In genomic region chr11:7907121-7907520, GRCh38 we compare ENCODE assay signal across 2 cellular contexts.
TF ChIP-seq lines count a peak whose summit lies in the region.

No MANE protein-coding gene starts in this region.

TF ChIP-seq in IMR-90, 13 proteins besides CTCF, POLR2A, EP300 and RAD21:
- TF ChIP-seq SMC3 (IDR thresholded peaks at IDR 0.05; ENCODE audit: low read depth, low read length), result no peak
- TF ChIP-seq CHD1 (IDR thresholded peaks at IDR 0.05; ENCODE audit: low read depth, low read length), result no peak
- TF ChIP-seq RFX5 (IDR thresholded peaks at IDR 0.05; ENCODE audit: low read depth, low read length), result no peak
- no peak for TF ChIP-seq MAZ (IDR thresholded peaks at IDR 0.05; ENCODE audit: borderline replicate concordance, low read depth, low read length)
- no peak for TF ChIP-seq USF2 (IDR thresholded peaks at IDR 0.05; ENCODE audit: low read depth, low read length)
- no peak for TF ChIP-seq ELK1 (IDR thresholded peaks at IDR 0.05; ENCODE audit: borderline replicate concordance, low read depth, low read length)
- no peak for TF ChIP-seq MAFK (IDR thresholded peaks at IDR 0.05; ENCODE audit: low read depth, low read length)
- TF ChIP-seq NFE2L2 (IDR thresholded peaks at IDR 0.05; ENCODE audit: low read depth, low read length), result no peak
- no peak for TF ChIP-seq RCOR1 (IDR thresholded peaks at IDR 0.05; ENCODE audit: insufficient replicate concordance, low read length)
- no peak for TF ChIP-seq FOS (IDR thresholded peaks at IDR 0.05; ENCODE audit: low read depth, low read length)
- no peak for TF ChIP-seq MXI1 (IDR thresholded peaks at IDR 0.05; ENCODE audit: borderline replicate concordance, low read depth, low read length)
- TF ChIP-seq BHLHE40 (IDR thresholded peaks at IDR 0.05; ENCODE audit: low read depth, low read length), result no peak
- no peak for TF ChIP-seq CEBPB (IDR thresholded peaks at IDR 0.05; ENCODE audit: low read depth, low read length)

TF ChIP-seq in H1, 55 proteins besides CTCF, POLR2A, EP300 and RAD21:
- TF ChIP-seq NANOG (IDR thresholded peaks at IDR 0.05; ENCODE audit: insufficient read depth, low read depth, low read length, poor library complexity, severe bottlenecking) (no peak), BACH1 (IDR thresholded peaks at IDR 0.05; ENCODE audit: low read length) (no peak), ZNF274 (IDR thresholded peaks at IDR 0.05; ENCODE audit: borderline replicate concordance, extremely low read depth, low read length) (no peak), TEAD4 (IDR thresholded peaks at IDR 0.05; ENCODE audit: low read depth, low read length) (no peak), GABPA (IDR thresholded peaks at IDR 0.05; ENCODE audit: borderline replicate concordance, insufficient read depth, low read length) (no peak), SP2 (IDR thresholded peaks at IDR 0.05; ENCODE audit: low read length) (no peak), MAFK (IDR thresholded peaks at IDR 0.05; ENCODE audit: low read depth, low read length) (no peak), CTBP2 (IDR thresholded peaks at IDR 0.05; ENCODE audit: borderline replicate concordance, insufficient read depth, insufficient read length, low read length) (no peak)
